8 cellular contexts compared by ENCODE assay signal in the genomic region with DNA sequence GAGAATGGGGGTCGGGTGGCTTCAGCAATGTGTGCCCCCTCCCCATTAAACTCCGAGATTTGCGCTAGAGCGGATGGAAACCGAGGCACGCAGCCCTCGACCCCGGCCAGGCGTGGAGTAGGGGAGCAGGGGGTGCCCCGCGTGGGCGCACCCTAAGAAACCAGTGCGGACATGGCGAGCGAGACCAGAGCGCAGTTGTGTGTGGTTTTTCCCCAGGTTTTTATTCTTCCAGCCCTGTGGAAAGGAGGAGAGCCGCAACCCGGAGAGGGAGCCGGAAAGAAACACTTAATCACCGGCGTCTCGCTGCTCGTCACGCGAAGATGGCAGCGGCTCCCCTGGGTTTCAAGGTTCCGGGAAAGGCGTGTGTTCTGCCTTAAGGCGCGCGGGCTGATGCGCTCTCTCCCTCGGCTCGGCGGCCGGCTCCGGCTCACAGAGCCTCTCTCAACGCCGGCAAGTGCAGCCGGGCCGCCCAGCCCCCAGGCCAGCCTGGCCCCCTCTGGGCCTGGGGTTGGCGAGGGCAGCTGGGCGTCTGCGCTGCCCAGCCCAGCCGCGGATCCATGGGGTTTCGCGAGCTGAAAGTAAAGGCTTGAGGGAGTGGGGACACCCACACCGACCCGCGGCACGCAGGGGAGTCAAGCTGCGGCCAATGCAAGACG.
DNase-seq lines count a peak whose midpoint lies in the region; ATAC-seq and TF ChIP-seq lines count a peak whose summit lies in the region.

No MANE protein-coding gene starts in this region.

- TF ChIP-seq CTCF in RWPE2 (IDR thresholded peaks at IDR 0.05; ENCODE audit: poor library complexity, severe bottlenecking), result no peak
- TF ChIP-seq CTCF in lower leg skin (IDR thresholded peaks at IDR 0.05), result no peak
- no peak for TF ChIP-seq CTCF in testis (IDR thresholded peaks at IDR 0.05)

- 1 to 5% methylated on average over 25 to 46 of the region's 54 CpGs for WGBS in lower leg skin, 2 donors
- 11% methylated on average over 32 of the region's 54 CpGs; no CpG with 5 or more reads in 1 of the 2 donors for WGBS in testis, 2 donors

- H3K27ac ChIP-seq in RWPE2 (ENCODE audit: poor library complexity, severe bottlenecking) (no peak overlapping the region), testis (peak overlapping the region; percentile 72 to 83)

- intact Hi-C loops in lower leg skin (cut with DNase I; ENCODE audit: low total_unique reads), result loop anchor here (5.0 kb wide), 1 partner anchor 159 kb away; no protein-coding TSS in a partner anchor
- intact Hi-C loops in testis (cut with DNase I; ENCODE audit: low total_unique reads), result loop anchor here (10.0 kb wide), 1 partner anchor 93 kb away; no protein-coding TSS in a partner anchor

- H3K4me1 ChIP-seq in RWPE2 (ENCODE audit: insufficient read depth, poor library complexity, severe bottlenecking) (no peaks in the 10 kb centered on the region), testis (no peaks in the 10 kb centered on the region)

- peak overlapping the region; percentile 18 for H3K4me3 ChIP-seq in RWPE2 (ENCODE audit: severe bottlenecking)
- H3K4me3 ChIP-seq in lower leg skin (ENCODE audit: low read depth, poor library complexity, severe bottlenecking), result peak overlapping the region; percentile 9
- peak overlapping the region; percentile 19 to 58 for H3K4me3 ChIP-seq in testis

- ATAC-seq in RWPE2 (ENCODE audit: low read depth), result no peak; the same call in 2 of the 3 replicates

- TF ChIP-seq POLR2A in lower leg skin (IDR thresholded peaks at IDR 0.05) (no peak), testis (IDR thresholded peaks at IDR 0.05) (no peak)

- H3K27me3 ChIP-seq in RWPE2 (ENCODE audit: insufficient read depth, poor library complexity, severe bottlenecking), result no peaks in the 10 kb centered on the region
- H3K27me3 ChIP-seq in testis, result no peaks in the 10 kb centered on the region

- H3K36me3 ChIP-seq in RWPE2 (ENCODE audit: low read depth) (no peaks in the 10 kb centered on the region), testis (ENCODE audit: low read depth, missing control alignments) (no peaks in the 10 kb centered on the region)

- H3K9me3 ChIP-seq in RWPE2 (ENCODE audit: severe bottlenecking) (no peaks in the 10 kb centered on the region), testis (no peaks in the 10 kb centered on the region)

- DNase-seq in ELR (ENCODE audit: low read depth), result peak; percentile 66
- DNase-seq in RWPE2 (ENCODE audit: low spot score), result no peak
- peak; percentile 13 for DNase-seq in cerebellum (ENCODE audit: low spot score)
- DNase-seq in lower leg skin (ENCODE audit: low spot score in 2 of 2), result no peak
- peak; percentile 41 for DNase-seq in testis
- DNase-seq in HK-2 (ENCODE audit: unreplicated experiment), result no peak
- no peak for DNase-seq in NCI-H1105 (lab: John Stamatoyannopoulos, UW)
- DNase-seq in T-helper 9 cell, result no peak

Comparison
In these comparisons a context has a peak if more than half of its experiments do, and no peak if none do; other contexts are left out.
1. DNase-seq: peak in ELR (single experiment), cerebellum (single experiment) and testis (single experiment); none in RWPE2 (single experiment), lower leg skin (0 of 2), HK-2 (single experiment), NCI-H1105 (single experiment) and T-helper 9 cell (single experiment).
2. Peak in every context shown above with its lines, with median percentiles within 50 percentile points of each other: H3K4me3 ChIP-seq.